Comparison of ENCODE assay signal across 9 cellular contexts in the genomic region with DNA sequence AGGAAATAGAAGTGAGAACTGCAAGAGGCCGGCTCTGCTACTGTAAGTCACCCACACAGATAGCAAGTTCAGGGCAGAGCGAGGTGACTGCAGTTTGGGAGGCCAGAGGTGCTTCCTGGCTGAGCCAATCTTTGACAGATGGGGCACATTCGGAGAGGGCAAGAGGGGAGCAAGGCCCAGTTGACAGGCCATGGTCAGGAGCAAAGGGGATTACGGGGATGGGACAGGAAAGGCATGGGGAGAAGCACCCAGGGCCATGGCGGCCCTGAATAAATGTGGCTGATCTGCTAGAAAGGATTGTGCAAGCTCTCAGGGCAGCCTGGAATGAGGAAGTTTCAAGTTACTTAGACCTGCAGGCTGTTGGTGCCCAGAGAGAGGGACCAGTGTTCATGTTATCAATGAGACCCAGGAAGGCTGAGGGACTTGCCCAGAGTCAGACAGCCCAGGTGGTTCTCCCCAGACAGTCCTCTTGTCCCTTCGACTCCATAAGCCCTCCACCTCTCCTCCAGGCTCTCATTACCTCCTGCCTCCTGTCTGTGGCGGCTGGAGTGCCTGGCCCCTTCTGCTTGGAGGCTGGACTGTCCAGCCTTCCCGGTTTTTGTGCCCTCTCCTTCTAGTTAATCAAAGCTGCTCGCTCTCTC.
DNase-seq lines count a peak whose midpoint lies in the region; ATAC-seq, FAIRE-seq and TF ChIP-seq lines count a peak whose summit lies in the region.
"Had no signal": no experiment of that assay in that cellular context is flagged by ENCODE, and none has a peak within 500 bp of the region (broad histone marks: within the 10 kb centered on the region; RNA-seq: fewer than 3 reads in every experiment).

No MANE protein-coding gene starts in this region.

- TF ChIP-seq CTCF in HCT116 (IDR thresholded peaks at IDR 0.05 in 2 of 3, conservative IDR thresholded peaks at IDR 0.05 in 1 of 3; ENCODE audit: borderline replicate concordance in 1 of 3, insufficient read depth in 1 of 3, low read depth in 2 of 3, low read length in 2 of 3) (no peak), foreskin fibroblast (IDR thresholded peaks at IDR 0.05; ENCODE audit: low read depth, low read length) (no peak)

- POLR2A ChIA-PET in HCT116 (lab: Charles Lee) = no interaction called here

- 59 to 73% (median 63%) methylated on average over 9 of the region's 9 CpGs for WGBS in small intestine, 3 donors

- H3K4me2 ChIP-seq in HCT116 (ENCODE audit: low read length) = peak overlapping the region; percentile 55

- H3K36me3 ChIP-seq in HCT116 (ENCODE audit: control insufficient read depth in 1 of 2, insufficient read depth in 2 of 2, low read length in 2 of 2) (no peaks in the 10 kb centered on the region; a peak in 1 of 4 replicates), SJSA1 (peaks cover 85% of the 10 kb centered on the region), small intestine (ENCODE audit: control insufficient read depth in 2 of 2, insufficient read depth in 2 of 2, low read length in 2 of 2) (no peaks in the 10 kb centered on the region)

- no peak for DNase-seq in HCT116 (ENCODE audit: low read depth, low spot score)
- DNase-seq in SJSA1 (ENCODE audit: low read depth in 1 of 2, low spot score in 2 of 2) = peak in 1 of 2 experiments; percentile 50
- DNase-seq in foreskin fibroblast = peak; percentile 54 to 77
- DNase-seq in small intestine = peak; percentile 12
- no peak for DNase-seq in stimulated activated CD4-positive, alpha-beta T cell treated with anti-CD3 and anti-CD28 coated beads, Interleukin-15, amount 100 ng/mL, for 24 hours
- DNase-seq in GM19239 (ENCODE audit: insufficient read length, low spot score) = no peak

- RAD21 ChIA-PET in HCT116 (lab: Charles Lee; ENCODE audit: low non-redundant PET in 1 of 2, low total read pairs in 2 of 2, uncharacterized antibody in 2 of 2, unreplicated experiment in 2 of 2) = no interaction called here

- no peaks in the 10 kb centered on the region for H3K9me2 ChIP-seq in HCT116 (ENCODE audit: insufficient read depth)

- intact Hi-C loops in HCT116 (cut with micrococcal nuclease) = loop anchor here (5.0 to 10.0 kb wide), 3 partner anchors 127 to 640 kb away; partner anchors contain the start of gene CTIF

- H3K9me3 ChIP-seq in HCT116 (ENCODE audit: control insufficient read depth in 1 of 2, insufficient read depth in 1 of 2, low read depth in 1 of 2, low read length in 2 of 2) = no peaks in the 10 kb centered on the region
- no peaks in the 10 kb centered on the region for H3K9me3 ChIP-seq in SJSA1 (replicated peaks)
- no peaks in the 10 kb centered on the region for H3K9me3 ChIP-seq in small intestine (ENCODE audit: control insufficient read depth, low read depth)

- no peak overlapping the region for H2AFZ ChIP-seq in HCT116 (ENCODE audit: low read depth, low read length, poor library complexity, severe bottlenecking)

- H3K27me3 ChIP-seq in HCT116 (ENCODE audit: insufficient read depth, low read length) = no peaks in the 10 kb centered on the region
- no peaks in the 10 kb centered on the region for H3K27me3 ChIP-seq in SJSA1 (replicated peaks)
- no peaks in the 10 kb centered on the region for H3K27me3 ChIP-seq in small intestine (ENCODE audit: control insufficient read depth in 2 of 2, insufficient read depth in 2 of 2, low read length in 2 of 2)

- H3K27ac ChIP-seq in HCT116 (ENCODE audit: low read depth, low read length) (peak overlapping the region; percentile 28; the same call in 1 of the 2 replicates), SJSA1 (peak overlapping the region; percentile 31; the same call in 1 of the 2 replicates), small intestine (ENCODE audit: low read depth in 1 of 2, low read length in 1 of 2) (no peak overlapping the region)

- CTCF ChIA-PET in HCT116 (lab: Charles Lee) = interaction anchor here (3.3 kb wide), 1 partner anchor 186 kb away, joined by 28 read pairs; no protein-coding TSS in a partner anchor

- H3K79me2 ChIP-seq in HCT116 (ENCODE audit: insufficient read depth, low read length) = no peaks in the 10 kb centered on the region

- H4K20me1 ChIP-seq in HCT116 (ENCODE audit: insufficient read depth) = no peaks in the 10 kb centered on the region

- H3K4me1 ChIP-seq in HCT116 (ENCODE audit: control insufficient read depth in 1 of 2, insufficient read depth in 2 of 2, low read length in 2 of 2) (peaks cover 22 to 27% of the 10 kb centered on the region in 2 experiments), SJSA1 (replicated peaks) (peaks cover 54% of the 10 kb centered on the region), small intestine (ENCODE audit: control insufficient read depth in 2 of 2, insufficient read depth in 1 of 2, low read depth in 1 of 2, low read length in 1 of 2) (no peaks in the 10 kb centered on the region)

- FAIRE-seq in small intestine (lab: Jason Lieb, UNC) = no peak
- FAIRE-seq in GM19239 (lab: Jason Lieb, UNC) = no peak

- 0 out of 2 replicates have a peak, but pooled peaks have one; percentile 15 for TF ChIP-seq RAD21 in HCT116 (IDR thresholded peaks at IDR 0.05; ENCODE audit: low read depth)

- H3K4me3 ChIP-seq in HCT116 (replicated peaks in 1 of 2; ENCODE audit: low read depth in 1 of 2, low read length in 2 of 2) (no peak overlapping the region), SJSA1 (no peak overlapping the region), foreskin fibroblast (ENCODE audit: low read depth in 1 of 2, low read length in 2 of 2) (no peak overlapping the region), small intestine (ENCODE audit: low read depth in 1 of 2, low read length in 2 of 2) (no peak overlapping the region)

- BruUV-seq in HCT116 (replicated peaks; lab: Mats Ljungman, UMichigan) = no TSS peak

- TF ChIP-seq POLR2A in HCT116 (IDR thresholded peaks at IDR 0.05; ENCODE audit: borderline replicate concordance, extremely low read depth, insufficient read depth, insufficient read length) = no peak

- ATAC-seq in HCT116 (peak; percentile 68), GM19023 (IDR thresholded peaks at IDR 0.05; ENCODE audit: unreplicated experiment) (no peak), HG03520 (IDR thresholded peaks at IDR 0.05; ENCODE audit: unreplicated experiment) (no peak)
- ATAC-seq: Panc1 had no signal

- H3K9ac ChIP-seq in HCT116 (ENCODE audit: low read length) = no peak overlapping the region; the same call in 1 of the 2 replicates

TF ChIP-seq in HCT116, 20 proteins besides CTCF, POLR2A, EP300 and RAD21:
- TF ChIP-seq YY1 (IDR thresholded peaks at IDR 0.05; ENCODE audit: extremely low read depth, insufficient replicate concordance, low read depth, low read length) = peak; percentile 22
- TF ChIP-seq POLR2AphosphoS5 (IDR thresholded peaks at IDR 0.05; ENCODE audit: low read depth, low read length) = peak; percentile 13; the same call in 1 of the 2 replicates
- no peak for TF ChIP-seq ZFX (IDR thresholded peaks at IDR 0.05)
- no peak for TF ChIP-seq CBX3 (IDR thresholded peaks at IDR 0.05; ENCODE audit: low read depth)
- no peak for TF ChIP-seq SRF (IDR thresholded peaks at IDR 0.05; ENCODE audit: low read depth)
- peak; percentile 63 for TF ChIP-seq ELF1 (IDR thresholded peaks at IDR 0.05; ENCODE audit: borderline replicate concordance, low read depth)
- peak; percentile 98 for TF ChIP-seq CEBPB (IDR thresholded peaks at IDR 0.05; ENCODE audit: low read depth)
- TF ChIP-seq FOSL1 (IDR thresholded peaks at IDR 0.05; ENCODE audit: low read depth) = no peak
- peak; percentile 22; the same call in 1 of the 2 replicates for TF ChIP-seq SP1 (IDR thresholded peaks at IDR 0.05; ENCODE audit: low read depth)
- no peak for TF ChIP-seq TCF7L2 (IDR thresholded peaks at IDR 0.05; ENCODE audit: borderline replicate concordance, extremely low read depth, insufficient read depth, insufficient read length)

Comparison
In these comparisons a context has a peak if more than half of its experiments do, and no peak if none do; other contexts are left out.
1. DNase-seq: peak in foreskin fibroblast (2 of 2) and small intestine (single experiment); none in HCT116 (single experiment), stimulated activated CD4-positive, alpha-beta T cell treated with anti-CD3 and anti-CD28 coated beads, Interleukin-15, amount 100 ng/mL, for 24 hours (single experiment) and GM19239 (single experiment).
2. H3K27ac ChIP-seq: peak in HCT116 (single experiment) and SJSA1 (single experiment); none in small intestine (0 of 2).